9 cellular contexts compared by ENCODE assay signal in genomic region chr3:23712656-23713559, GRCh38.
DNase-seq lines count a peak whose midpoint lies in the region; ATAC-seq, FAIRE-seq and TF ChIP-seq lines count a peak whose summit lies in the region.
"Had no signal": no experiment of that assay in that cellular context is flagged by ENCODE, and none has a peak within 500 bp of the region (broad histone marks: within the 10 kb centered on the region; RNA-seq: fewer than 3 reads in every experiment).

No MANE protein-coding gene starts in this region.

- no peak overlapping the region for H3K9ac ChIP-seq in kidney (ENCODE audit: low read length in 2 of 2)

- H3K4me3 ChIP-seq in BJ (ENCODE audit: low read depth, low read length) (no peak overlapping the region), kidney (ENCODE audit: low read length in 2 of 2) (no peak overlapping the region)

- H3K27me3 ChIP-seq in BJ (ENCODE audit: control insufficient read depth, insufficient read depth, low read length): no peaks in the 10 kb centered on the region

- peak; percentile 77 for DNase-seq in BJ (ENCODE audit: low read depth)
- DNase-seq in NCI-H2171 treated with DMSO at 0.1 percent for 48 hours (lab: John Stamatoyannopoulos, UW): peak; percentile 52
- DNase-seq in ecto neural progenitor cell (ENCODE audit: low spot score): peak; percentile 74
- DNase-seq in myocyte (ENCODE audit: low read depth): peak; percentile 84
- no peak for DNase-seq in epidermal melanocyte (ENCODE audit: insufficient read length, low spot score)
- DNase-seq in activated T-cell treated with anti-CD3 and anti-CD28 coated beads, Interleukin-2, amount 50 U/mL, for 1 hour: no peak
- DNase-seq in kidney: no peak
- DNase-seq: activated CD8-positive, alpha-beta T cell treated with anti-CD3 and anti-CD28 coated beads for 36 hours had no signal

- H3K36me3 ChIP-seq in BJ (ENCODE audit: control insufficient read depth, insufficient read depth, low read length) (no peaks in the 10 kb centered on the region), kidney (ENCODE audit: control insufficient read depth in 1 of 2, insufficient read depth in 2 of 2, low read length in 2 of 2) (no peaks in the 10 kb centered on the region)

- peaks cover 0 to 2% of the 10 kb centered on the region in 2 donors for H3K4me1 ChIP-seq in kidney (ENCODE audit: control insufficient read depth in 1 of 2, insufficient read depth in 1 of 2, low read depth in 1 of 2, low read length in 2 of 2)

- CTCF ChIA-PET in BJ (lab: Yijun Ruan, JAX): no interaction called here

- H3K9me3 ChIP-seq in kidney (ENCODE audit: control insufficient read depth in 1 of 2, low read length in 2 of 2): no peaks in the 10 kb centered on the region

- FAIRE-seq in kidney (lab: Jason Lieb, UNC): no peak

- ATAC-seq in GM21825 (IDR thresholded peaks at IDR 0.05; ENCODE audit: unreplicated experiment): no peak
- ATAC-seq: activated CD8-positive, alpha-beta T cell treated with anti-CD3 and anti-CD28 coated beads for 36 hours had no signal

- POLR2A ChIA-PET in BJ (lab: Charles Lee): interaction anchor here (0.5 kb wide), 1 partner anchor 165 kb away, joined by 5 read pairs; no protein-coding TSS in a partner anchor

- H3K27ac ChIP-seq in kidney (ENCODE audit: low read depth in 2 of 2, low read length in 2 of 2): no peak overlapping the region

- TF ChIP-seq CTCF in BJ (IDR thresholded peaks at IDR 0.05; ENCODE audit: insufficient read depth, low read depth, low read length) (no peak), kidney (IDR thresholded peaks at IDR 0.05; ENCODE audit: borderline replicate concordance, extremely low read depth, insufficient read depth) (no peak)

- intact Hi-C loops in kidney (cut with DNase I): no loop called here

Comparison
In these comparisons a context has a peak if more than half of its experiments do, and no peak if none do; other contexts are left out.
1. DNase-seq: peak in BJ (single experiment), NCI-H2171 treated with DMSO at 0.1 percent for 48 hours (single experiment), ecto neural progenitor cell (single experiment) and myocyte (single experiment); none in epidermal melanocyte (single experiment), activated T-cell treated with anti-CD3 and anti-CD28 coated beads, Interleukin-2, amount 50 U/mL, for 1 hour (single experiment) and kidney (single experiment).